ENCODE assay signal across 31 cellular contexts in genomic region chr1:18411321-18411720, GRCh38.
"Had no signal": no experiment of that assay in that cellular context is flagged by ENCODE, and none has a peak within 500 bp of the region (broad histone marks: within the 10 kb centered on the region; RNA-seq: fewer than 3 reads in every experiment).

No MANE protein-coding gene starts in this region.

- H3K36me3 Mint-ChIP-seq: natural killer cell; stimulated activated memory B cell treated with anti-CD40 and anti-IgM and Interleukin-4, amounts not matched to agents 10 μg/mL and 1 μg/mL and 100 μg/mL, for 72 hours; type B pancreatic cell had no signal

- H3K4me1 Mint-ChIP-seq: natural killer cell; nephron; stimulated activated memory B cell treated with anti-CD40 and anti-IgM and Interleukin-4, amounts not matched to agents 10 μg/mL and 1 μg/mL and 100 μg/mL, for 72 hours; stimulated activated naive CD8-positive, alpha-beta T cell treated with anti-CD3 and anti-CD28 coated beads, Interleukin-15, amount 100 ng/mL, for 72 hours had no signal

- H3K9me3 Mint-ChIP-seq: natural killer cell had no signal

- DNase-seq: naive thymus-derived CD4-positive, alpha-beta T cell; natural killer cell; occipital lobe; ovary; posterior cingulate gyrus; psoas muscle; right cardiac atrium; right lobe of liver; sigmoid colon; small intestine; spleen; stimulated activated CD4-positive, alpha-beta T cell treated with anti-CD3 and anti-CD28 coated beads, Interleukin-12 subunit alpha, Interleukin-12 subunit beta, amount 100 ng/mL, for 4 hours; stimulated activated CD4-positive, alpha-beta T cell treated with anti-CD3 and anti-CD28 coated beads, Interleukin-1b, Interleukin-23, amount 100 ng/mL, for 48 hours; stimulated activated CD4-positive, alpha-beta T cell treated with anti-CD3 and anti-CD28 coated beads, Interleukin-4, amount 100 ng/mL, for 1 hour; stimulated activated CD4-positive, alpha-beta T cell treated with anti-CD3 and anti-CD28 coated beads, Interleukin-4, amount 100 ng/mL, for 4 hours; stimulated activated CD8-positive, alpha-beta memory T cell treated with anti-CD3 and anti-CD28 coated beads, Interleukin-4, amount 100 ng/mL, for 48 hours; stimulated activated naive CD4-positive, alpha-beta T cell; stimulated activated naive CD8-positive, alpha-beta T cell treated with anti-CD3 and anti-CD28 coated beads, Interleukin-15, amount 100 ng/mL, for 72 hours; stimulated activated naive CD8-positive, alpha-beta T cell treated with anti-CD3 and anti-CD28 coated beads, Interleukin-15, Interleukin-2, amounts not matched to agents 100 U/mL and 50 U/mL, for 24 hours; substantia nigra; testis; tibial artery; transverse colon; upper lobe of right lung; uterus had no signal

- H3K9me3 ChIP-seq: ovary, psoas muscle, testis, upper lobe of right lung, uterus had no signal

- H3K27ac ChIP-seq: ovary, parathyroid adenoma, psoas muscle, right lobe of liver, sigmoid colon, spleen, suprapubic skin, testis, tibial artery, transverse colon, upper lobe of right lung, uterus had no signal

- H3K4me1 ChIP-seq: parathyroid adenoma, psoas muscle, right lobe of liver, sigmoid colon, spleen, suprapubic skin, testis, tibial artery, upper lobe of right lung, uterus had no signal

- H3K4me3 Mint-ChIP-seq: naive thymus-derived CD4-positive, alpha-beta T cell; natural killer cell; nephron; stimulated activated memory B cell treated with anti-CD40 and anti-IgM and Interleukin-4, amounts not matched to agents 10 μg/mL and 1 μg/mL and 100 μg/mL, for 72 hours; stimulated activated naive CD8-positive, alpha-beta T cell treated with anti-CD3 and anti-CD28 coated beads, Interleukin-15, amount 100 ng/mL, for 72 hours; type B pancreatic cell had no signal

- H3K27ac Mint-ChIP-seq: naive thymus-derived CD4-positive, alpha-beta T cell; natural killer cell; nephron; progenitor cell of endocrine pancreas; stimulated activated memory B cell treated with anti-CD40 and anti-IgM and Interleukin-4, amounts not matched to agents 10 μg/mL and 1 μg/mL and 100 μg/mL, for 72 hours; stimulated activated naive CD8-positive, alpha-beta T cell treated with anti-CD3 and anti-CD28 coated beads, Interleukin-15, amount 100 ng/mL, for 72 hours; type B pancreatic cell had no signal

- H2AFZ ChIP-seq: parathyroid adenoma had no signal

- H3K9ac ChIP-seq: parathyroid adenoma had no signal

- ATAC-seq: naive thymus-derived CD4-positive, alpha-beta T cell; natural killer cell; psoas muscle; right cardiac atrium; right lobe of liver; stimulated activated memory B cell treated with anti-CD40 and anti-IgM and Interleukin-4, amounts not matched to agents 10 μg/mL and 1 μg/mL and 100 μg/mL, for 72 hours; stimulated activated naive CD8-positive, alpha-beta T cell treated with anti-CD3 and anti-CD28 coated beads, Interleukin-15, amount 100 ng/mL, for 72 hours; stimulated activated naive CD8-positive, alpha-beta T cell treated with anti-CD3 and anti-CD28 coated beads, Interleukin-15, Interleukin-2, amounts not matched to agents 100 U/mL and 50 U/mL, for 24 hours; upper lobe of right lung had no signal

- H3K27me3 ChIP-seq: ovary, right lobe of liver, testis, transverse colon, upper lobe of right lung, uterus had no signal

- H3K79me2 ChIP-seq: parathyroid adenoma had no signal

- FAIRE-seq: small intestine had no signal

- H3K4me3 ChIP-seq: ovary, psoas muscle, right lobe of liver, sigmoid colon, spleen, suprapubic skin, testis, tibial artery, transverse colon, upper lobe of right lung, uterus had no signal

- H3K36me3 ChIP-seq: ovary, right lobe of liver, sigmoid colon, spleen, suprapubic skin, tibial artery, transverse colon, upper lobe of right lung, uterus had no signal
